Comparison of ENCODE assay signal across 1 cellular context in genomic region chr2:238152811-238153688, GRCh38.
A peak's percentile ranks its signal among the peaks of the same experiment; 100 is the strongest.
TF ChIP-seq lines count a peak whose summit lies in the region.

No MANE protein-coding gene starts in this region.

TF ChIP-seq in HepG2, 621 proteins besides CTCF, POLR2A, EP300 and RAD21:
- no peak for TF ChIP-seq HDAC2 (CRISPR knock-in tag; IDR thresholded peaks at IDR 0.05)
- no peak for TF ChIP-seq ELK4 (CRISPR knock-in tag; IDR thresholded peaks at IDR 0.05; ENCODE audit: borderline replicate concordance)
- no peak for TF ChIP-seq NFKBIZ (CRISPR knock-in tag; IDR thresholded peaks at IDR 0.05)
- no peak for TF ChIP-seq CEBPB (IDR thresholded peaks at IDR 0.05; ENCODE audit: borderline replicate concordance, low read depth, low read length)
- TF ChIP-seq KMT2B (CRISPR knock-in tag; IDR thresholded peaks at IDR 0.05) = no peak
- TF ChIP-seq POLR2AphosphoS2 (IDR thresholded peaks at IDR 0.05; ENCODE audit: low read depth, low read length) = no peak
- no peak for TF ChIP-seq CC2D1A (CRISPR knock-in tag; IDR thresholded peaks at IDR 0.05)
- 0 out of 2 replicates have a peak, but pooled peaks have one; percentile 7 for TF ChIP-seq ZNF687 (CRISPR knock-in tag; IDR thresholded peaks at IDR 0.05)
- 0 out of 2 replicates have a peak, but pooled peaks have one; percentile 18 for TF ChIP-seq ADNP (CRISPR knock-in tag; IDR thresholded peaks at IDR 0.05)
